17 cellular contexts compared by ENCODE assay signal in the genomic region with DNA sequence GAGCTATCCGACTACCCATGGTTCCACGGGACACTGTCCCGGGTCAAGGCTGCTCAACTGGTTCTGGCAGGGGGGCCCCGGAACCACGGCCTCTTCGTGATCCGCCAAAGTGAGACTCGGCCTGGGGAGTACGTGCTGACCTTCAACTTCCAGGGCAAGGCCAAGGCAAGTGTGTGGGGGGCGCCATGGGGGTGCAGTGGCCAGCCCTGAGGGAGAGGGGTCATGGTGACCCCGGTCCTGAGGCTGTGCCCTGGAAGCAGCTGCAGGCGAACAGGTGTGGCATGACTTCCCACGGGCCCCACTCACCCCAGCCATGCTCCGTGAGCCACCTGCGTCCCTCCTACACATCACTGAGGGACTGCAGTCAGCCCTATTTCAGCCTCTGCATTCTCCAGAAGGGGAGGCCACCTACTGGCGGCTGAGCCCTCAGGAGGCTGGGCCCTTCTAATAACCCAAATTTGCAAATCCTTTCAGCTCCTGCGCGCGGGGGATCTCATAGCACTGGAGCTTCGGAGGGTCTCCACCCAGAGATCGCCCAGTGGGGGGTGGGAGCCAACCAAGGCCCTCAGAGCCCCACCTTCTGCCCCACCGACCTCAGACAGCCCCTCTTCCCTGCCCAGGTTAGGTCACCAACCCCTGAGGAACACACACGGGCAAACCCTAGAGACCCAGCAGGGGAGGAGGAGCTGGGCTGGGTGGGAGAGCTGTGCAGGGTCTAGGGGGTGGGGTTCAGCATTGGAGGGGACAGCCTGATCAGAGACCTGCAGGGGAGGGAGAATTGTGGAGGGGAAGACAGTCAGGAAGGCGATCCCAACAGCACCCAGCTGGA. TPM values are rescaled to one million over a fixed set of nuclear protein-coding genes. Genes with fewer than 3 reads are reported as not detected.
A peak's percentile ranks its signal among the peaks of the same experiment; 100 is the strongest.
DNase-seq lines count a peak whose midpoint lies in the region; ATAC-seq and TF ChIP-seq lines count a peak whose summit lies in the region.
"Had no signal": no experiment of that assay in that cellular context is flagged by ENCODE, and none has a peak within 500 bp of the region (broad histone marks: within the 10 kb centered on the region; RNA-seq: fewer than 3 reads in every experiment).

No MANE protein-coding gene starts in this region.

- H3K9me3 Mint-ChIP-seq in HFFc6, result no peaks in the 10 kb centered on the region
- H3K9me3 Mint-ChIP-seq in activated naive CD4-positive, alpha-beta T cell treated with anti-CD3 and anti-CD28 coated beads, Interleukin-2, amount 10 ng/mL, durations not matched to agents 7 days and 5 days, result no peaks in the 10 kb centered on the region
- H3K9me3 Mint-ChIP-seq: activated T-cell treated with anti-CD3 and anti-CD28 coated beads, Interleukin-2, amount 50 U/mL, for 72 hours; central memory CD8-positive, alpha-beta T cell had no signal

- H3K4me3 ChIP-seq in astrocyte of the cerebellum (ENCODE audit: low read depth, low read length) (no peak overlapping the region), osteoblast (ENCODE audit: insufficient read depth, low read length) (no peak overlapping the region)
- H3K4me3 ChIP-seq: sigmoid colon, testis had no signal

- H3K27me3 Mint-ChIP-seq in HFFc6 (ENCODE audit: insufficient read depth), result peaks cover 12% of the 10 kb centered on the region
- H3K27me3 Mint-ChIP-seq in activated naive CD4-positive, alpha-beta T cell treated with anti-CD3 and anti-CD28 coated beads, Interleukin-2, amount 10 ng/mL, durations not matched to agents 7 days and 5 days, result peaks cover 19% of the 10 kb centered on the region
- H3K27me3 Mint-ChIP-seq: central memory CD8-positive, alpha-beta T cell had no signal

- no peak overlapping the region for H2AFZ ChIP-seq in osteoblast (ENCODE audit: low read length)

- H3K4me3 Mint-ChIP-seq in HFFc6, result no peak overlapping the region
- no peak overlapping the region for H3K4me3 Mint-ChIP-seq in activated naive CD4-positive, alpha-beta T cell treated with anti-CD3 and anti-CD28 coated beads, Interleukin-2, amount 10 ng/mL, durations not matched to agents 7 days and 5 days
- H3K4me3 Mint-ChIP-seq: activated T-cell treated with anti-CD3 and anti-CD28 coated beads, Interleukin-2, amount 50 U/mL, for 72 hours; central memory CD8-positive, alpha-beta T cell had no signal

- DNase-seq in GM10266 (ENCODE audit: extremely low spot score), result peak; percentile 37
- no peak for DNase-seq in HFFc6
- DNase-seq in astrocyte of the cerebellum (ENCODE audit: low read depth), result no peak
- peak; percentile 73 for DNase-seq in osteoblast (ENCODE audit: insufficient read length, low spot score, missing footprints)
- DNase-seq in activated naive CD4-positive, alpha-beta T cell treated with anti-CD3 and anti-CD28 coated beads, Interleukin-2, amount 10 ng/mL, durations not matched to agents 7 days and 5 days, result no peak
- DNase-seq in DMS79 treated with DMSO at 0.1 percent for 48 hours (lab: John Stamatoyannopoulos, UW), result no peak
- DNase-seq: activated CD4-positive, alpha-beta T cell treated with anti-CD3 and anti-CD28 coated beads, Interleukin-2, amount 50 U/mL, for 4 hours; activated T-cell treated with anti-CD3 and anti-CD28 coated beads, Interleukin-2, amount 50 U/mL, for 72 hours; NCI-H1930; NCI-H510A; sigmoid colon; stimulated activated CD4-positive, alpha-beta T cell treated with anti-CD3 and anti-CD28 coated beads, Interleukin-2, amount 100 ng/mL, for 24 hours; SW 1271; testis had no signal

- no peaks in the 10 kb centered on the region for H3K27me3 ChIP-seq in osteoblast (ENCODE audit: insufficient read depth, low read length)
- H3K27me3 ChIP-seq: testis had no signal

- H3K79me2 ChIP-seq in osteoblast (ENCODE audit: insufficient read depth, low read length), result no peaks in the 10 kb centered on the region

- no peak overlapping the region for H3K27ac Mint-ChIP-seq in HFFc6
- H3K27ac Mint-ChIP-seq in activated naive CD4-positive, alpha-beta T cell treated with anti-CD3 and anti-CD28 coated beads, Interleukin-2, amount 10 ng/mL, durations not matched to agents 7 days and 5 days, result no peak overlapping the region
- H3K27ac Mint-ChIP-seq: activated T-cell treated with anti-CD3 and anti-CD28 coated beads, Interleukin-2, amount 50 U/mL, for 72 hours had no signal

- TF ChIP-seq CTCF in GM10266 (IDR thresholded peaks at IDR 0.05; ENCODE audit: control insufficient read depth, insufficient read depth, low read depth, missing control alignments), result peak; percentile 16
- TF ChIP-seq CTCF in HFFc6 (IDR thresholded peaks at IDR 0.05), result peak; percentile 17; the same call in 1 of the 2 replicates
- TF ChIP-seq CTCF in astrocyte of the cerebellum (IDR thresholded peaks at IDR 0.05; ENCODE audit: low read depth, low read length, missing control alignments), result peak; percentile 8
- TF ChIP-seq CTCF in osteoblast (IDR thresholded peaks at IDR 0.05; ENCODE audit: extremely low read depth, low read depth, low read length), result no peak

- no peaks in the 10 kb centered on the region for H3K4me1 ChIP-seq in osteoblast (ENCODE audit: insufficient read depth, low read length)
- H3K4me1 ChIP-seq: sigmoid colon, testis had no signal

- no peak overlapping the region for H3K27ac ChIP-seq in osteoblast (ENCODE audit: low read depth, low read length)
- H3K27ac ChIP-seq: sigmoid colon, testis had no signal

- H3K36me3 Mint-ChIP-seq in HFFc6 (ENCODE audit: low read depth), result no peaks in the 10 kb centered on the region
- no peaks in the 10 kb centered on the region for H3K36me3 Mint-ChIP-seq in activated naive CD4-positive, alpha-beta T cell treated with anti-CD3 and anti-CD28 coated beads, Interleukin-2, amount 10 ng/mL, durations not matched to agents 7 days and 5 days

- no peak for ATAC-seq in GM18867 (IDR thresholded peaks at IDR 0.05; ENCODE audit: unreplicated experiment)
- ATAC-seq: activated T-cell treated with anti-CD3 and anti-CD28 coated beads, Interleukin-2, amount 50 U/mL, for 72 hours had no signal

- no peak overlapping the region for H3K4me2 ChIP-seq in osteoblast (ENCODE audit: insufficient read depth, low read length)

- no peaks in the 10 kb centered on the region for H3K36me3 ChIP-seq in osteoblast (ENCODE audit: insufficient read depth, low read length)
- H3K36me3 ChIP-seq: sigmoid colon had no signal

- H4K20me1 ChIP-seq in osteoblast (ENCODE audit: insufficient read depth, low read length), result no peaks in the 10 kb centered on the region

- no peaks in the 10 kb centered on the region for H3K4me1 Mint-ChIP-seq in HFFc6 (ENCODE audit: low read depth)
- H3K4me1 Mint-ChIP-seq in activated naive CD4-positive, alpha-beta T cell treated with anti-CD3 and anti-CD28 coated beads, Interleukin-2, amount 10 ng/mL, durations not matched to agents 7 days and 5 days, result no peaks in the 10 kb centered on the region
- H3K4me1 Mint-ChIP-seq: central memory CD8-positive, alpha-beta T cell had no signal

- CTCF ChIA-PET in activated naive CD4-positive, alpha-beta T cell treated with anti-CD3 and anti-CD28 coated beads, Interleukin-2, amount 10 ng/mL, durations not matched to agents 7 days and 5 days (lab: Charles Lee), result interaction anchor here (0.7 kb wide), 1 partner anchor 74 kb away, joined by 3 read pairs; no protein-coding TSS in a partner anchor

- in situ Hi-C loops in astrocyte of the cerebellum (cut with HindIII; ENCODE audit: low sequenced_read_pairs), result no loop called here

- no peaks in the 10 kb centered on the region for H3K9me3 ChIP-seq in osteoblast (ENCODE audit: low read depth, low read length)
- H3K9me3 ChIP-seq: sigmoid colon, testis had no signal

RNA-seq across cellular contexts. Expression of a gene that starts 30.8 kb away (rescaled TPM):
- 1 to 10 TPM; 1.2 to 3.2 (median 1.6) TPM for total RNA-seq in HFFc6 (2021; fragmentation: NEBNext Ultra II Directional; extraction: Animal tissue kit (Norgen Biotek cat#: 25700))
- 2.1 and 2.2 TPM in 2 replicates for total RNA-seq in osteoblast

RNA-seq across cellular contexts. Expression of a gene that starts 38.8 kb away (rescaled TPM):
- not detected for total RNA-seq in HFFc6 (2021; fragmentation: NEBNext Ultra II Directional; extraction: Animal tissue kit (Norgen Biotek cat#: 25700))
- not detected in 2 replicates for total RNA-seq in osteoblast
- total RNA-seq: activated T-cell treated with anti-CD3 and anti-CD28 coated beads, Interleukin-2, amount 50 U/mL, for 72 hours; osteocyte; sigmoid colon had no signal

Comparison
In these comparisons a context has a peak if more than half of its experiments do, and no peak if none do; other contexts are left out.
1. DNase-seq: peak in GM10266 (single experiment) and osteoblast (single experiment); none in HFFc6 (single experiment), astrocyte of the cerebellum (single experiment), activated naive CD4-positive, alpha-beta T cell treated with anti-CD3 and anti-CD28 coated beads, Interleukin-2, amount 10 ng/mL, durations not matched to agents 7 days and 5 days (single experiment) and DMS79 treated with DMSO at 0.1 percent for 48 hours (single experiment).